21 cellular contexts compared by ENCODE assay signal in the genomic region with DNA sequence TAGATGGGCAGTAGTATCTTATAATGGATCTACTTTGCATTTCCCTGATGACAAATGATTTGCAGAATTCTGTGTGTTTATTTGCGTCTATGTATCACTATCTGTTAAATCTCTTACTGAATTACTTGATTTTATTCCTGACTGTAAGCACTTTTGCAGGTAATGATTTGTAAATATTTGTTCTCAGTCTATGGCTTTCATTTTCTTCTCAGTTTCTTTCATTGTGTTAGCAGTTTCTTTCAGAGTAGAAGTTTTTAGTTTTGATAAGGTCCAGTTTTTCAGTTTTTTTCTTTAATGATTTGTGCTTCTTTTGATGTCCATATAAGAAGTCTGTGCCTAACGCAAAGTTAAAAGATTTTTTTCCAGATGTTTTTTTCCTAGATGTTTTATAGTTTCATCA. TPM values are rescaled to one million over a fixed set of nuclear protein-coding genes. Genes with fewer than 3 reads are reported as not detected.
DNase-seq lines count a peak whose midpoint lies in the region; ATAC-seq, FAIRE-seq and TF ChIP-seq lines count a peak whose summit lies in the region.
"Had no signal": no experiment of that assay in that cellular context is flagged by ENCODE, and none has a peak within 500 bp of the region (broad histone marks: within the 10 kb centered on the region; RNA-seq: fewer than 3 reads in every experiment).

No MANE protein-coding gene starts in this region.

- H3K4me3 Mint-ChIP-seq in Calu3 (ENCODE audit: low read depth, unreplicated experiment) (no peak overlapping the region), endodermal cell (no peak overlapping the region)
- no peak overlapping the region for H3K4me3 Mint-ChIP-seq in activated naive CD8-positive, alpha-beta T cell treated with anti-CD3 and anti-CD28 coated beads for 36 hours
- H3K4me3 Mint-ChIP-seq: IgD-negative memory B cell had no signal

- H3K36me3 ChIP-seq in endodermal cell (ENCODE audit: control insufficient read depth, insufficient read depth, low read length) (peaks cover 29% of the 10 kb centered on the region), pancreas (no peaks in the 10 kb centered on the region), BE2C (peaks cover 3% of the 10 kb centered on the region)

- TF ChIP-seq CTCF in Calu3 (IDR thresholded peaks at IDR 0.05; ENCODE audit: unreplicated experiment) (no peak), endodermal cell (conservative IDR thresholded peaks at IDR 0.05) (no peak), pancreas (IDR thresholded peaks at IDR 0.05) (no peak), BE2C (IDR thresholded peaks at IDR 0.05; ENCODE audit: low read depth, low read length) (no peak), lower leg skin (IDR thresholded peaks at IDR 0.05) (no peak)

- 68 to 95% methylated on average over 2 of the region's 2 CpGs for WGBS in endodermal cell (ENCODE audit: insufficient coverage in 1 of 2, insufficient read length in 1 of 2), 2 experiments
- 26 to 29% methylated on average over 2 of the region's 2 CpGs for WGBS in pancreas, 2 donors
- WGBS in lower leg skin, 2 donors = 67 to 81% methylated on average over 2 of the region's 2 CpGs

- no peak overlapping the region for H3K27ac ChIP-seq in endodermal cell (ENCODE audit: low read depth, low read length)
- no peak overlapping the region for H3K27ac ChIP-seq in pancreas
- H3K27ac ChIP-seq: BLaER1 treated with 17β-estradiol and CSF1 and Interleukin-3, amounts not matched to agents 10 nM and 100 nM had no signal

- ATAC-seq in pancreas = no peak

- no TSS peak for BruUV-seq in Calu3 (replicated peaks; lab: Mats Ljungman, UMichigan)

- intact Hi-C loops in Calu3 (cut with micrococcal nuclease; ENCODE audit: unreplicated experiment) = no loop called here
- intact Hi-C loops in pancreas (cut with DNase I) = no loop called here
- intact Hi-C loops in lower leg skin (cut with DNase I; ENCODE audit: low total_unique reads) = no loop called here

- no peaks in the 10 kb centered on the region for H3K9me3 Mint-ChIP-seq in Calu3 (ENCODE audit: low read depth, unreplicated experiment)
- H3K9me3 Mint-ChIP-seq in endodermal cell = no peaks in the 10 kb centered on the region
- H3K9me3 Mint-ChIP-seq in activated naive CD8-positive, alpha-beta T cell treated with anti-CD3 and anti-CD28 coated beads for 36 hours = no peaks in the 10 kb centered on the region
- H3K9me3 Mint-ChIP-seq: IgD-negative memory B cell had no signal

- H3K36me3 Mint-ChIP-seq in Calu3 (ENCODE audit: insufficient read depth, unreplicated experiment) (peaks cover 46% of the 10 kb centered on the region), endodermal cell (ENCODE audit: low read depth) (peaks cover 19% of the 10 kb centered on the region)
- peaks cover 15% of the 10 kb centered on the region for H3K36me3 Mint-ChIP-seq in activated naive CD8-positive, alpha-beta T cell treated with anti-CD3 and anti-CD28 coated beads for 36 hours

- H3K27me3 Mint-ChIP-seq in Calu3 (ENCODE audit: unreplicated experiment) (no peaks in the 10 kb centered on the region), endodermal cell (ENCODE audit: insufficient read depth) (no peaks in the 10 kb centered on the region)
- no peaks in the 10 kb centered on the region for H3K27me3 Mint-ChIP-seq in activated naive CD8-positive, alpha-beta T cell treated with anti-CD3 and anti-CD28 coated beads for 36 hours
- H3K27me3 Mint-ChIP-seq: IgD-negative memory B cell had no signal

- DNase-seq in NCI-H146 treated with DMSO at 0.1 percent for 48 hours (lab: John Stamatoyannopoulos, UW; ENCODE audit: unreplicated experiment) (peak; percentile 18), NCI-H146 (lab: John Stamatoyannopoulos, UW) (no peak), Calu3 (no peak), endodermal cell (no peak), pancreas (no peak), BE2C (no peak), lower leg skin (ENCODE audit: low spot score in 2 of 2) (no peak)
- no peak for DNase-seq in activated naive CD8-positive, alpha-beta T cell treated with anti-CD3 and anti-CD28 coated beads for 36 hours
- DNase-seq: 8988T, DMS 273 treated with DMSO at 0.1 percent for 48 hours, GDM1, HCEC 1CT, MV-4-11, NCI-H1436, NCI-H2107, NCI-H2227 treated with DMSO at 0.1 percent for 48 hours, NCI-H524 treated with DMSO at 0.1 percent for 48 hours, SHP77 treated with DMSO at 0.1 percent for 48 hours had no signal

- CTCF ChIA-PET in Calu3 (lab: Charles Lee) = no interaction called here

- H3K27me3 ChIP-seq in endodermal cell (ENCODE audit: control insufficient read depth, insufficient read depth, low read length, poor library complexity, severe bottlenecking) (no peaks in the 10 kb centered on the region), pancreas (no peaks in the 10 kb centered on the region), BE2C (no peaks in the 10 kb centered on the region)
- H3K27me3 ChIP-seq: BLaER1 treated with 17β-estradiol and CSF1 and Interleukin-3, amounts not matched to agents 10 nM and 100 nM had no signal

- H3K4me1 Mint-ChIP-seq in Calu3 (ENCODE audit: low read depth, unreplicated experiment) (peaks cover 95% of the 10 kb centered on the region), endodermal cell (peaks cover 46% of the 10 kb centered on the region)
- peaks cover 33% of the 10 kb centered on the region for H3K4me1 Mint-ChIP-seq in activated naive CD8-positive, alpha-beta T cell treated with anti-CD3 and anti-CD28 coated beads for 36 hours

- peak overlapping the region; percentile 48 for H3K27ac Mint-ChIP-seq in Calu3 (ENCODE audit: unreplicated experiment)
- H3K27ac Mint-ChIP-seq in endodermal cell = peak overlapping the region; percentile 60
- H3K27ac Mint-ChIP-seq in activated naive CD8-positive, alpha-beta T cell treated with anti-CD3 and anti-CD28 coated beads for 36 hours = no peak overlapping the region
- H3K27ac Mint-ChIP-seq: IgD-negative memory B cell had no signal

- H3K4me1 ChIP-seq in endodermal cell (ENCODE audit: control insufficient read depth, insufficient read depth, low read length) (peaks cover 4% of the 10 kb centered on the region), pancreas (peaks cover 6 to 39% (median 35%) of the 10 kb centered on the region in 3 donors), BE2C (no peaks in the 10 kb centered on the region)

- H3K4me3 ChIP-seq in endodermal cell (ENCODE audit: low read length) (peak overlapping the region; percentile 61), pancreas (no peak overlapping the region), BE2C (ENCODE audit: low read depth, low read length) (no peak overlapping the region), lower leg skin (ENCODE audit: low read depth, poor library complexity, severe bottlenecking) (no peak overlapping the region)
- H3K4me3 ChIP-seq: BLaER1 treated with 17β-estradiol and CSF1 and Interleukin-3, amounts not matched to agents 10 nM and 100 nM; GM12878 had no signal

- H3K9me3 ChIP-seq in endodermal cell (ENCODE audit: control insufficient read depth, low read length) = no peaks in the 10 kb centered on the region
- no peaks in the 10 kb centered on the region for H3K9me3 ChIP-seq in pancreas
- H3K9me3 ChIP-seq in BE2C = no peaks in the 10 kb centered on the region
- H3K9me3 ChIP-seq: BLaER1 treated with 17β-estradiol and CSF1 and Interleukin-3, amounts not matched to agents 10 nM and 100 nM had no signal

- no peak for TF ChIP-seq POLR2A in lower leg skin (IDR thresholded peaks at IDR 0.05)

- H3K9ac ChIP-seq in endodermal cell (ENCODE audit: extremely low read depth, low read length, poor library complexity, severe bottlenecking) = no peak overlapping the region
- H3K9ac ChIP-seq: BLaER1 treated with 17β-estradiol and CSF1 and Interleukin-3, amounts not matched to agents 10 nM and 100 nM had no signal

- FAIRE-seq in pancreas (lab: Jason Lieb, UNC) = peak; percentile 34
- FAIRE-seq: GM12878 had no signal

RNA-seq across cellular contexts. Expression of a gene that starts 12.9 kb away (rescaled TPM):
- total RNA-seq in Calu3 (2022) (107 and 114 TPM in 2 replicates), endodermal cell (100 to 1,000 TPM in 1 of 2 donors, 10 to 100 TPM in 1; 82.6 to 101 TPM), pancreas (10 to 100 TPM; 35.4 to 93.6 (median 45.0) TPM), lower leg skin (10 to 100 TPM; 35.1 to 63.3 (median 54.3) TPM)
- 112 TPM for polyA plus RNA-seq in endodermal cell (2013, experiment 1 of 2)
- 104 TPM for polyA plus RNA-seq in endodermal cell (2013, experiment 2 of 2)
- polyA plus RNA-seq in pancreas = 10 to 100 TPM; 17.3 to 50.8 TPM
- 46.7 TPM for polyA plus RNA-seq in BE2C (2012; ENCODE audit: insufficient read depth, insufficient read length, low read depth)
- total RNA-seq in activated naive CD8-positive, alpha-beta T cell treated with anti-CD3 and anti-CD28 coated beads for 36 hours = 10 to 100 TPM; 61.4 to 65.1 TPM
